10 cellular contexts compared by ENCODE assay signal in the genomic region with DNA sequence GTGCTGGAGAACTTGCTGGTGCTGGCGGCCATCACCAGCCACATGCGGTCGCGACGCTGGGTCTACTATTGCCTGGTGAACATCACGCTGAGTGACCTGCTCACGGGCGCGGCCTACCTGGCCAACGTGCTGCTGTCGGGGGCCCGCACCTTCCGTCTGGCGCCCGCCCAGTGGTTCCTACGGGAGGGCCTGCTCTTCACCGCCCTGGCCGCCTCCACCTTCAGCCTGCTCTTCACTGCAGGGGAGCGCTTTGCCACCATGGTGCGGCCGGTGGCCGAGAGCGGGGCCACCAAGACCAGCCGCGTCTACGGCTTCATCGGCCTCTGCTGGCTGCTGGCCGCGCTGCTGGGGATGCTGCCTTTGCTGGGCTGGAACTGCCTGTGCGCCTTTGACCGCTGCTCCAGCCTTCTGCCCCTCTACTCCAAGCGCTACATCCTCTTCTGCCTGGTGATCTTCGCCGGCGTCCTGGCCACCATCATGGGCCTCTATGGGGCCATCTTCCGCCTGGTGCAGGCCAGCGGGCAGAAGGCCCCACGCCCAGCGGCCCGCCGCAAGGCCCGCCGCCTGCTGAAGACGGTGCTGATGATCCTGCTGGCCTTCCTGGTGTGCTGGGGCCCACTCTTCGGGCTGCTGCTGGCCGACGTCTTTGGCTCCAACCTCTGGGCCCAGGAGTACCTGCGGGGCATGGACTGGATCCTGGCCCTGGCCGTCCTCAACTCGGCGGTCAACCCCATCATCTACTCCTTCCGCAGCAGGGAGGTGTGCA. TPM values are rescaled to one million over a fixed set of nuclear protein-coding genes. Genes with fewer than 3 reads are reported as not detected.
A peak's percentile ranks its signal among the peaks of the same experiment; 100 is the strongest.
DNase-seq lines count a peak whose midpoint lies in the region; ATAC-seq, FAIRE-seq and TF ChIP-seq lines count a peak whose summit lies in the region.
"Had no signal": no experiment of that assay in that cellular context is flagged by ENCODE, and none has a peak within 500 bp of the region (broad histone marks: within the 10 kb centered on the region; RNA-seq: fewer than 3 reads in every experiment).

No MANE protein-coding gene starts in this region.

- no peaks in the 10 kb centered on the region for H3K36me3 ChIP-seq in aorta (ENCODE audit: control insufficient read depth in 1 of 2, insufficient read depth in 2 of 2, low read length in 1 of 2)

- no peak for FAIRE-seq in HTR-8/SVneo (lab: Jason Lieb, UNC)

- peak overlapping the region; percentile 100 for H3K4me3 Mint-ChIP-seq in T-helper 2 cell treated with Interferon-gamma antibody and Interleukin-4, amounts not matched to agents 5 μg/mL and 100 μg/mL, for 36 hours
- H3K4me3 Mint-ChIP-seq in immature natural killer cell, result peak overlapping the region; percentile 98 to 100 (median 100)

- intact Hi-C loops in Right ventricle myocardium superior (cut with DNase I) (no loop called here), cardiac septum (cut with DNase I) (no loop called here), aorta (cut with DNase I) (no loop called here)

- no peak overlapping the region for H3K4me3 ChIP-seq in aorta (ENCODE audit: low read length in 2 of 2)

- peak overlapping the region; percentile 96 for H3K27ac Mint-ChIP-seq in T-helper 2 cell treated with Interferon-gamma antibody and Interleukin-4, amounts not matched to agents 5 μg/mL and 100 μg/mL, for 36 hours
- peak overlapping the region; percentile 89 to 98 (median 96) for H3K27ac Mint-ChIP-seq in immature natural killer cell

- no peak for TF ChIP-seq CTCF in omental fat pad (IDR thresholded peaks at IDR 0.05)

- H3K36me3 Mint-ChIP-seq in T-helper 2 cell treated with Interferon-gamma antibody and Interleukin-4, amounts not matched to agents 5 μg/mL and 100 μg/mL, for 36 hours (ENCODE audit: low read depth), result peaks cover 48% of the 10 kb centered on the region
- H3K36me3 Mint-ChIP-seq in immature natural killer cell, result peaks cover 8 to 11% (median 8%) of the 10 kb centered on the region in 3 donors

- H3K27me3 Mint-ChIP-seq in T-helper 2 cell treated with Interferon-gamma antibody and Interleukin-4, amounts not matched to agents 5 μg/mL and 100 μg/mL, for 36 hours (ENCODE audit: low read depth), result no peaks in the 10 kb centered on the region
- peaks cover 19 to 21% (median 20%) of the 10 kb centered on the region in 3 donors for H3K27me3 Mint-ChIP-seq in immature natural killer cell (ENCODE audit: low read depth in 3 of 3)

- H3K9me3 ChIP-seq in aorta (ENCODE audit: control insufficient read depth, low read length), result no peaks in the 10 kb centered on the region
- H3K9me3 ChIP-seq: SK-N-SH had no signal

- WGBS in aorta, 2 donors, result 87 to 90% methylated on average over 43 to 52 of the region's 52 CpGs

- DNase-seq in Right ventricle myocardium superior, result no peak
- DNase-seq in cardiac septum (ENCODE audit: low spot score), result no peak
- DNase-seq in T-helper 2 cell treated with Interferon-gamma antibody and Interleukin-4, amounts not matched to agents 5 μg/mL and 100 μg/mL, for 36 hours (ENCODE audit: low spot score), result no peak
- DNase-seq in immature natural killer cell, result peak in 1 of 3 donors; percentile 38
- peak in 1 of 2 donors; percentile 73 for DNase-seq in aorta
- DNase-seq in omental fat pad (ENCODE audit: low spot score), result no peak
- DNase-seq in HTR-8/SVneo (ENCODE audit: insufficient read length, low spot score), result no peak
- DNase-seq: SK-N-SH had no signal

- ATAC-seq in Right ventricle myocardium superior (ENCODE audit: poor library complexity) (peak; percentile 18), aorta (ENCODE audit: low FRiP score) (peak; percentile 30), GM19395 (IDR thresholded peaks at IDR 0.05; ENCODE audit: unreplicated experiment) (no peak), omental fat pad (ENCODE audit: low FRiP score) (no peak)

- H3K27me3 ChIP-seq in aorta (ENCODE audit: control insufficient read depth in 1 of 2, insufficient read depth in 2 of 2, low read length in 1 of 2), result no peaks in the 10 kb centered on the region

- H3K27ac ChIP-seq in aorta (ENCODE audit: low read depth in 1 of 2, low read length in 2 of 2), result no peak overlapping the region

- H3K9me3 Mint-ChIP-seq in T-helper 2 cell treated with Interferon-gamma antibody and Interleukin-4, amounts not matched to agents 5 μg/mL and 100 μg/mL, for 36 hours, result no peaks in the 10 kb centered on the region
- no peaks in the 10 kb centered on the region for H3K9me3 Mint-ChIP-seq in immature natural killer cell

- peaks cover 21% of the 10 kb centered on the region for H3K4me1 Mint-ChIP-seq in T-helper 2 cell treated with Interferon-gamma antibody and Interleukin-4, amounts not matched to agents 5 μg/mL and 100 μg/mL, for 36 hours (ENCODE audit: low read depth)
- H3K4me1 Mint-ChIP-seq in immature natural killer cell, result peaks cover 42 to 53% of the 10 kb centered on the region in 2 donors

- H3K4me1 ChIP-seq in aorta (ENCODE audit: control insufficient read depth in 1 of 2, insufficient read depth in 2 of 2, low read length in 2 of 2), result no peaks in the 10 kb centered on the region

RNA-seq across cellular contexts. Expression of a gene that starts 0.6 kb away (rescaled TPM):
- 0.27 TPM for total RNA-seq in Right ventricle myocardium superior
- total RNA-seq in cardiac septum, result 1.2 TPM
- polyA plus RNA-seq in immature natural killer cell, result 100 to 1,000 TPM; 238 to 344 (median 258) TPM
- total RNA-seq in aorta, result 1 to 10 TPM; 2.4 to 2.5 TPM
- polyA plus RNA-seq in aorta, result under 1 TPM; 0.50 to 0.79 TPM
- total RNA-seq in omental fat pad, result 10 to 100 TPM in 1 of 4 donors, 1 to 10 TPM in 3; 1.1 to 35.3 (median 9.4) TPM
- polyA plus RNA-seq: BJ, SK-N-SH had no signal

RNA-seq across cellular contexts. Expression of a gene that starts 6.6 kb away (rescaled TPM):
- total RNA-seq in Right ventricle myocardium superior (24.9 TPM), cardiac septum (19.0 TPM), aorta (10 to 100 TPM; 26.1 to 29.6 TPM), omental fat pad (10 to 100 TPM; 33.6 to 65.7 (median 41.1) TPM)
- polyA plus RNA-seq in immature natural killer cell (10 to 100 TPM; 22.8 to 58.8 (median 55.2) TPM), aorta (10 to 100 TPM; 14.7 to 47.0 TPM)

RNA-seq across cellular contexts. Expression of a gene that starts 43.3 kb away (rescaled TPM):
- total RNA-seq in Right ventricle myocardium superior, result 2.8 TPM
- 1.9 TPM for total RNA-seq in cardiac septum
- polyA plus RNA-seq in immature natural killer cell, result 1 to 10 TPM in 2 of 3 donors, under 1 TPM in 1; 0.25 to 2.8 (median 2.3) TPM
- total RNA-seq in aorta, result 10 to 100 TPM in 1 of 2 donors, 1 to 10 TPM in 1; 8.7 to 12.5 TPM
- 1 to 10 TPM; 1.8 to 5.3 TPM for polyA plus RNA-seq in aorta
- total RNA-seq in omental fat pad, result 10 to 100 TPM; 10.2 to 33.7 (median 10.8) TPM

RNA-seq across cellular contexts. Expression of a gene that starts 45.3 kb away (rescaled TPM):
- total RNA-seq in Right ventricle myocardium superior, result not detected
- total RNA-seq in cardiac septum, result not detected
- not detected for polyA plus RNA-seq in immature natural killer cell
- not detected for total RNA-seq in aorta
- polyA plus RNA-seq in aorta, result under 1 TPM in 1 of 2 donors, not detected in 1; 0.08 TPM
- total RNA-seq in omental fat pad, result not detected

Comparison
In these comparisons a context has a peak if more than half of its experiments do, and no peak if none do; other contexts are left out.
1. ATAC-seq: peak in Right ventricle myocardium superior (single experiment) and aorta (single experiment); none in GM19395 (single experiment) and omental fat pad (single experiment).